9 cellular contexts compared by ENCODE assay signal in the genomic region with DNA sequence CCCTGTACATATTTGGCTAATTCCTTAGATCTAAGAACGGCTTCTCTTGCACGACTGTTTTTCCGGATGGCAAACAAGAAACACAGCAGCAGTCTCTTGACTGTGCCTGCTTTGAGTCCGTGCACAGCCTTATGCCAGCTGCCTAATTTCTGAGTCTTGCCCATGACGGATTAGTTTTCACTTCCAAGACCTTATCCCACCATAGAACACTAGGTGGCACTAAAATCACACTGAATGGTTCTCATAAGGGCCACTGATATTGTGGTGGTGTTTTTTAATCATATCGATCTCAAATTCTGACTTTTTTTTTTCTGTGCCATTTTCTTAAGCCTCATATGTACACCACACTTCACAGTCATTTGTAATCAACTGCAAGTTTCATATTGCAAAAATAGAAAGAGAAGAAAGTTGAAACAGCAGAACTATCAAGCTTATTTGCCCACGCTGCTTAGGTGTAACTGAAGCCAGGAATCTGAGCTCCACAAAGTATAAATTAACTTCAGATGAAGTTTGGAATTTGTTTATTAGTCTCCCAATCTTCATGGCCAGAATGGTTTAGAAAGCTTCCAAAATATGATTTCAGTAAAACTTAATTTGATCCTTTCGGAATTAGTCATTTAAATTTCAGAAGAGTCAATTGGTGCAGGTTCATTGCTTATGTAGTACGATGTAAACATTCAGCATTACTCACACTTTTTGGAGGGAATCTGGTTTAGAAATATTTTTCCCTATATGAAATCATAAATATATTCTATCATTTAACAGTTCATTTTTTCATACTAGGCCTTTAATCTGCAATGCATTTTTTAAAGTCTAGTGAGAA. TPM values are rescaled to one million over a fixed set of nuclear protein-coding genes. Genes with fewer than 3 reads are reported as not detected.
DNase-seq lines count a peak whose midpoint lies in the region; TF ChIP-seq lines count a peak whose summit lies in the region.
"Had no signal": no experiment of that assay in that cellular context is flagged by ENCODE, and none has a peak within 500 bp of the region (broad histone marks: within the 10 kb centered on the region; RNA-seq: fewer than 3 reads in every experiment).

No MANE protein-coding gene starts in this region.

- POLR2A ChIA-PET in RWPE1 (lab: Yijun Ruan, JAX; ENCODE audit: low non-redundant PET) = no interaction called here

- H3K79me2 ChIP-seq in H9 (ENCODE audit: insufficient read depth, low read length) = no peaks in the 10 kb centered on the region
- H3K79me2 ChIP-seq in KMS-11 (ENCODE audit: insufficient read depth, low read depth) = no peaks in the 10 kb centered on the region

- no peak overlapping the region for H2AFZ ChIP-seq in H9 (ENCODE audit: low read length)
- H2AFZ ChIP-seq in KMS-11 (ENCODE audit: low read depth) = peak overlapping the region; percentile 35; the same call in 1 of the 2 replicates
- no peak overlapping the region for H2AFZ ChIP-seq in mesenchymal stem cell (ENCODE audit: low read depth, low read length)

- H4K8ac ChIP-seq in H9 (replicated peaks; ENCODE audit: insufficient read length, low read depth, low read length) = no peak overlapping the region
- no peak overlapping the region for H4K8ac ChIP-seq in mesenchymal stem cell (ENCODE audit: low read length)

- H3K27ac ChIP-seq in H9 (ENCODE audit: insufficient read length, low read depth, low read length) (no peak overlapping the region), KMS-11 (no peak overlapping the region), RWPE1 (no peak overlapping the region), mesenchymal stem cell (ENCODE audit: low read length, poor library complexity, severe bottlenecking) (no peak overlapping the region), uterus (no peak overlapping the region)

- intact Hi-C loops in uterus (cut with DNase I; ENCODE audit: low total_unique reads) = no loop called here

- H3K4me1 ChIP-seq in H9 (ENCODE audit: insufficient read depth, low read length) (no peaks in the 10 kb centered on the region), KMS-11 (ENCODE audit: low read depth, poor library complexity, severe bottlenecking) (peaks cover 4% of the 10 kb centered on the region), mesenchymal stem cell (ENCODE audit: control insufficient read depth, insufficient read depth, low read depth, low read length) (no peaks in the 10 kb centered on the region), uterus (no peaks in the 10 kb centered on the region)

- no peak overlapping the region for H3K4me3 ChIP-seq in KMS-11 (IDR thresholded peaks at IDR 0.05; ENCODE audit: insufficient read depth, low read depth, low read length)
- H3K4me3 ChIP-seq in mesenchymal stem cell (ENCODE audit: insufficient read depth in 1 of 2, low read depth in 1 of 2, low read length in 2 of 2) = no peak overlapping the region
- no peak overlapping the region for H3K4me3 ChIP-seq in uterus

- no peaks in the 10 kb centered on the region; the same call in 1 of the 2 replicates for H3K27me3 Mint-ChIP-seq in H9 (ENCODE audit: low read depth)

- H3K9ac ChIP-seq in H9 (ENCODE audit: extremely low read depth, insufficient read length, low read length) = no peak overlapping the region
- H3K9ac ChIP-seq in KMS-11 = no peak overlapping the region
- H3K9ac ChIP-seq in mesenchymal stem cell (ENCODE audit: low read length) = peak overlapping the region; percentile 30

- WGBS in H9 (ENCODE audit: extremely low coverage, insufficient read length, low lambda C conversion rate) = no CpG with 5 or more reads among the region's 9 CpGs
- 28% methylated on average over 5 of the region's 9 CpGs for WGBS in mesenchymal stem cell

- H4K5ac ChIP-seq in H9 (ENCODE audit: insufficient read length, low read depth, low read length) = no peak overlapping the region

- TF ChIP-seq CTCF in H9 (conservative IDR thresholded peaks at IDR 0.05) = peak; percentile 88
- TF ChIP-seq CTCF in KMS-11 (conservative IDR thresholded peaks at IDR 0.05; ENCODE audit: low read depth, low read length) = peak; percentile 83
- TF ChIP-seq CTCF in RWPE1 (conservative IDR thresholded peaks at IDR 0.05; ENCODE audit: low read depth) = peak; percentile 81
- TF ChIP-seq CTCF in uterus (IDR thresholded peaks at IDR 0.05) = peak; percentile 49 to 61 (median 54)

- no peaks in the 10 kb centered on the region for H4K20me1 ChIP-seq in H9 (ENCODE audit: control insufficient read depth, insufficient read depth, insufficient read length)
- H4K20me1 ChIP-seq in KMS-11 (ENCODE audit: insufficient read depth) = no peaks in the 10 kb centered on the region

- no peak overlapping the region for H3T11ph ChIP-seq in H9 (ENCODE audit: low read length)

- no peak overlapping the region for H3K4ac ChIP-seq in H9 (ENCODE audit: low read depth, low read length)
- H3K4ac ChIP-seq in mesenchymal stem cell (ENCODE audit: low read depth in 1 of 2, low read length in 2 of 2) = no peak overlapping the region

- H3K79me1 ChIP-seq in H9 (ENCODE audit: insufficient read depth, low read depth, low read length, poor library complexity, severe bottlenecking) (no peaks in the 10 kb centered on the region), mesenchymal stem cell (replicated peaks; ENCODE audit: low read length, poor library complexity, severe bottlenecking) (no peaks in the 10 kb centered on the region)

- no peaks in the 10 kb centered on the region for H3K23me2 ChIP-seq in H9 (ENCODE audit: insufficient read length, low read depth, low read length, poor library complexity, severe bottlenecking)

- H2BK20ac ChIP-seq in H9 (ENCODE audit: low read depth, low read length, poor library complexity, severe bottlenecking) = no peak overlapping the region

- no peak overlapping the region for H3K18ac ChIP-seq in H9 (ENCODE audit: insufficient read length, low read depth, low read length)
- H3K18ac ChIP-seq in mesenchymal stem cell (ENCODE audit: low read depth in 1 of 2, low read length in 2 of 2) = no peak overlapping the region

- H2BK5ac ChIP-seq in H9 (ENCODE audit: insufficient read length, low read length) = no peak overlapping the region
- H2BK5ac ChIP-seq in mesenchymal stem cell (ENCODE audit: low read depth, low read length, poor library complexity, severe bottlenecking) = no peak overlapping the region

- H3K23ac ChIP-seq in H9 (ENCODE audit: insufficient read length, low read depth, low read length) = no peak overlapping the region
- no peak overlapping the region for H3K23ac ChIP-seq in mesenchymal stem cell (ENCODE audit: low read length in 2 of 2)

- DNase-seq in AG08396 (ENCODE audit: low spot score) (peak; percentile 52), GM04504 (ENCODE audit: low read depth) (peak; percentile 36), H9 (peak; percentile 32), RWPE1 (ENCODE audit: low spot score) (peak; percentile 55), ecto neural progenitor cell (ENCODE audit: low spot score) (peak; percentile 54), mesenchymal stem cell (peak; percentile 72), uterus (no peak)

- H3K36me3 ChIP-seq in KMS-11 (ENCODE audit: insufficient read depth) (no peaks in the 10 kb centered on the region), mesenchymal stem cell (ENCODE audit: control insufficient read depth in 1 of 2, insufficient read depth in 2 of 2, low read depth in 1 of 2, low read length in 2 of 2) (no peaks in the 10 kb centered on the region), uterus (no peaks in the 10 kb centered on the region)

- no peak for TF ChIP-seq POLR2A in uterus (IDR thresholded peaks at IDR 0.05)

- H2BK120ac ChIP-seq in H9 (ENCODE audit: low read depth, low read length, poor library complexity, severe bottlenecking) (no peak overlapping the region), mesenchymal stem cell (ENCODE audit: low read depth, low read length) (no peak overlapping the region)

- H2BK12ac ChIP-seq in H9 (ENCODE audit: insufficient read length, low read depth, low read length) (no peak overlapping the region), mesenchymal stem cell (ENCODE audit: low read length in 2 of 2) (no peak overlapping the region)

- peaks cover 0 to 2% of the 10 kb centered on the region in 2 experiments; a peak in 1 of 5 replicates for H3K9me3 Mint-ChIP-seq in H9

- no peak overlapping the region for H3K56ac ChIP-seq in H9 (ENCODE audit: insufficient read length, low read depth, low read length)

- no peaks in the 10 kb centered on the region for H3K36me3 Mint-ChIP-seq in H9 (ENCODE audit: insufficient read depth in 1 of 3, low read depth in 3 of 3)

- no peak overlapping the region for H3K27ac Mint-ChIP-seq in H9

- H2BK15ac ChIP-seq in H9 (ENCODE audit: low read depth, low read length) = no peak overlapping the region
- no peak overlapping the region for H2BK15ac ChIP-seq in mesenchymal stem cell (ENCODE audit: low read depth, poor library complexity, severe bottlenecking)

- H4K91ac ChIP-seq in H9 (ENCODE audit: insufficient read length, low read depth, low read length) (no peak overlapping the region), mesenchymal stem cell (ENCODE audit: low read length) (no peak overlapping the region)

- CTCF ChIA-PET in RWPE1 (lab: Yijun Ruan, JAX) = interaction anchor here (0.5 to 1.2 kb wide), 19 partner anchors 9 to 1741 kb away, joined by 3 to 10 read pairs (median 4); no protein-coding TSS in a partner anchor

- H3K4me1 Mint-ChIP-seq in H9 = peaks cover 0 to 2% of the 10 kb centered on the region in 2 experiments; a peak in 1 of 4 replicates

- H3K4me2 ChIP-seq in H9 (ENCODE audit: insufficient read depth, insufficient read length, low read length) (no peak overlapping the region), KMS-11 (peak overlapping the region; percentile 14; the same call in 1 of the 2 replicates), mesenchymal stem cell (ENCODE audit: low read length, poor library complexity, severe bottlenecking) (no peak overlapping the region)

- H3K9me3 ChIP-seq in H9 (ENCODE audit: control insufficient read depth, low read depth, low read length) = no peaks in the 10 kb centered on the region
- no peaks in the 10 kb centered on the region for H3K9me3 ChIP-seq in mesenchymal stem cell (ENCODE audit: control insufficient read depth, low read length)
- H3K9me3 ChIP-seq in uterus = no peaks in the 10 kb centered on the region

- H2AK5ac ChIP-seq in H9 (ENCODE audit: insufficient read length, low read length) (no peak overlapping the region), mesenchymal stem cell (ENCODE audit: low read length, severe bottlenecking) (no peak overlapping the region)

- H3K27me3 ChIP-seq in H9 (ENCODE audit: insufficient read depth, low read length) (no peaks in the 10 kb centered on the region), KMS-11 (ENCODE audit: insufficient read depth, low read depth) (no peaks in the 10 kb centered on the region), mesenchymal stem cell (ENCODE audit: control insufficient read depth in 1 of 2, insufficient read depth in 1 of 2, low read length in 2 of 2) (no peaks in the 10 kb centered on the region), uterus (no peaks in the 10 kb centered on the region)

- H3K4me3 Mint-ChIP-seq in H9 = no peak overlapping the region

- no peak overlapping the region for H3K14ac ChIP-seq in H9 (ENCODE audit: insufficient read depth, low read length)
- H3K14ac ChIP-seq in mesenchymal stem cell (ENCODE audit: low read length in 2 of 2) = no peak overlapping the region

RNA-seq across cellular contexts. Expression of a gene that starts 45.5 kb away (rescaled TPM):
- total RNA-seq in H9 (2021) = 0.07 and 0.11 TPM in 2 replicates
- not detected for polyA plus RNA-seq in mesenchymal stem cell (2013, experiment 1 of 2)
- not detected for polyA plus RNA-seq in mesenchymal stem cell (2013, experiment 2 of 2)
- 10 to 100 TPM; 40.0 to 74.1 (median 48.4) TPM for total RNA-seq in uterus
- total RNA-seq: T-helper 1 cell treated with Interleukin-12 subunit alpha and Interleukin-12 subunit beta and Interleukin-4 antibody, amounts not matched to agents 30 ng/mL and 1 ng/mL, for 36 hours had no signal

Comparison
In these comparisons a context has a peak if more than half of its experiments do, and no peak if none do; other contexts are left out.
1. DNase-seq: peak in AG08396 (single experiment), GM04504 (single experiment), H9 (single experiment), RWPE1 (single experiment), ecto neural progenitor cell (single experiment) and mesenchymal stem cell (single experiment); none in uterus (0 of 2).
2. RNA of a gene that starts 45.5 kb away (total RNA-seq): 40.0 to 74.1 TPM in uterus; 0.07 to 0.11 TPM in H9; every median in the first group is over 10 times any median in the second.
3. Peak in every context shown above with its lines, with median percentiles within 50 percentile points of each other: CTCF ChIP-seq.